25 cellular contexts compared by ENCODE assay signal in genomic region chr1:222325506-222325905, GRCh38.
A peak's percentile ranks its signal among the peaks of the same experiment; 100 is the strongest.
DNase-seq lines count a peak whose midpoint lies in the region; ATAC-seq, FAIRE-seq and TF ChIP-seq lines count a peak whose summit lies in the region.
"Had no signal": no experiment of that assay in that cellular context is flagged by ENCODE, and none has a peak within 500 bp of the region (broad histone marks: within the 10 kb centered on the region; RNA-seq: fewer than 3 reads in every experiment).

No MANE protein-coding gene starts in this region.

- no peaks in the 10 kb centered on the region for H3K9me3 ChIP-seq in KOPT-K1 (ENCODE audit: insufficient read depth, low read length, poor library complexity, severe bottlenecking)
- H3K9me3 ChIP-seq: BE2C, BLaER1 had no signal

- H3K27me3 Mint-ChIP-seq in activated CD4-positive, alpha-beta T cell treated with anti-CD3 and anti-CD28 coated beads, Interleukin-2, amount 10 ng/mL, durations not matched to agents 7 days and 5 days = peaks cover 2% of the 10 kb centered on the region
- H3K27me3 Mint-ChIP-seq: CD4-positive, alpha-beta memory T cell; CD4-positive, CD25-positive, alpha-beta regulatory T cell had no signal

- ATAC-seq in left colon = peak; percentile 83
- ATAC-seq: GM12878 had no signal

- no peaks in the 10 kb centered on the region for H3K4me1 Mint-ChIP-seq in activated CD4-positive, alpha-beta T cell treated with anti-CD3 and anti-CD28 coated beads, Interleukin-2, amount 10 ng/mL, durations not matched to agents 7 days and 5 days
- H3K4me1 Mint-ChIP-seq: CD14-positive monocyte; CD8-positive, alpha-beta memory T cell had no signal

- H3K4me3 Mint-ChIP-seq in activated CD4-positive, alpha-beta T cell treated with anti-CD3 and anti-CD28 coated beads, Interleukin-2, amount 10 ng/mL, durations not matched to agents 7 days and 5 days = no peak overlapping the region
- H3K4me3 Mint-ChIP-seq: CD14-positive monocyte; CD4-positive, alpha-beta memory T cell; CD4-positive, CD25-positive, alpha-beta regulatory T cell; CD8-positive, alpha-beta memory T cell had no signal

- no peaks in the 10 kb centered on the region for H3K36me3 ChIP-seq in KOPT-K1 (ENCODE audit: insufficient read depth, low read length)
- H3K36me3 ChIP-seq: BE2C, BLaER1 had no signal

- no peaks in the 10 kb centered on the region for H3K36me3 Mint-ChIP-seq in activated CD4-positive, alpha-beta T cell treated with anti-CD3 and anti-CD28 coated beads, Interleukin-2, amount 10 ng/mL, durations not matched to agents 7 days and 5 days (ENCODE audit: low read depth)
- H3K36me3 Mint-ChIP-seq: CD14-positive monocyte; CD4-positive, CD25-positive, alpha-beta regulatory T cell had no signal

- intact Hi-C loops in left colon (cut with DNase I, micrococcal nuclease) = no loop called here

- no peak for TF ChIP-seq CTCF in D721Med (IDR thresholded peaks at IDR 0.05; ENCODE audit: insufficient read depth, missing control alignments)

- H3K9me3 Mint-ChIP-seq in activated CD4-positive, alpha-beta T cell treated with anti-CD3 and anti-CD28 coated beads, Interleukin-2, amount 10 ng/mL, durations not matched to agents 7 days and 5 days = no peaks in the 10 kb centered on the region
- H3K9me3 Mint-ChIP-seq: CD8-positive, alpha-beta memory T cell had no signal

- CTCF ChIA-PET in activated CD4-positive, alpha-beta T cell treated with anti-CD3 and anti-CD28 coated beads, Interleukin-2, amount 10 ng/mL, durations not matched to agents 7 days and 5 days (lab: Charles Lee) = no interaction called here

- H3K27ac Mint-ChIP-seq in activated CD4-positive, alpha-beta T cell treated with anti-CD3 and anti-CD28 coated beads, Interleukin-2, amount 10 ng/mL, durations not matched to agents 7 days and 5 days = no peak overlapping the region
- H3K27ac Mint-ChIP-seq: CD14-positive monocyte; CD8-positive, alpha-beta memory T cell had no signal

- TF ChIP-seq POLR2A in GM12892 (IDR thresholded peaks at IDR 0.05; ENCODE audit: low read depth, low read length) = no peak

- peak; percentile 61 for FAIRE-seq in D721Med (lab: Jason Lieb, UNC)
- no peak for FAIRE-seq in GM12892 (lab: Jason Lieb, UNC)
- FAIRE-seq: A204.1, GM12878, GM19239 had no signal

- H3K27ac ChIP-seq in KOPT-K1 (ENCODE audit: low read depth, low read length, poor library complexity, severe bottlenecking) = peak overlapping the region; percentile 42
- H3K27ac ChIP-seq: BLaER1 had no signal

- DNase-seq in D721Med (ENCODE audit: insufficient read length, low spot score) (no peak), OCI-M1 (lab: John Stamatoyannopoulos, UW) (peak; percentile 22), left colon (no peak), GM12892 (ENCODE audit: insufficient read length) (no peak), NCI-H2081 (lab: John Stamatoyannopoulos, UW) (no peak)
- DNase-seq in activated CD4-positive, alpha-beta T cell treated with anti-CD3 and anti-CD28 coated beads, Interleukin-2, amount 10 ng/mL, durations not matched to agents 7 days and 5 days = no peak
- DNase-seq in stimulated activated CD4-positive, alpha-beta T cell treated with anti-CD3 and anti-CD28 coated beads, Interleukin-15, amount 100 ng/mL, for 24 hours = no peak
- DNase-seq: 8988T; ACHN; BE2C; C1 segment of cervical spinal cord; CD4-positive, alpha-beta memory T cell; CD4-positive, CD25-positive, alpha-beta regulatory T cell; CD8-positive, alpha-beta memory T cell; COR-L47; DMS79; DND-41; EL; GDM1 had no signal

- POLR2A ChIA-PET in activated CD4-positive, alpha-beta T cell treated with anti-CD3 and anti-CD28 coated beads, Interleukin-2, amount 10 ng/mL, durations not matched to agents 7 days and 5 days (lab: Charles Lee) = no interaction called here
